In the genomic region with DNA sequence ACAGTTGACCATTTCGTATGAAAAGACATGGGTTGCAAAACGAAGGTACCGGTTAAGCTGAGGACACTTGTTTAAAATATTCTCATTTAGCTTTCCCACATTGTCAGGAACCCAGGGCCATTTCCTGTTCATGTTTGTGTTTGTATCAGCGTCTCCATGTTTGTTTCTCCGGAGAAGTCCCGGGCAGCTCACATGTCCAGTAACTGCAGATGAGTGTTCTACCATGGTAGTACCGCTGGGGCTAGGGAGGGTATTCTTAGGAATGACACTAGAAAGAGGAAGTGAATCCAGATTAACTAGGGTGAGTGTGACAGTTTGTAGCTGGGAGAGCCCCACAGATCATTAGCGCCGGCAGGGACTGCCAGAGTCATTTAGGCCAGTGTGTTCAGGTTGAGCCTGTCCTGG, we compare ENCODE assay signal across 12 cellular contexts. TPM values are rescaled to one million over a fixed set of nuclear protein-coding genes. Genes with fewer than 3 reads are reported as not detected.
DNase-seq lines count a peak whose midpoint lies in the region; ATAC-seq, FAIRE-seq and TF ChIP-seq lines count a peak whose summit lies in the region.
"Had no signal": no experiment of that assay in that cellular context is flagged by ENCODE, and none has a peak within 500 bp of the region (broad histone marks: within the 10 kb centered on the region; RNA-seq: fewer than 3 reads in every experiment).

No MANE protein-coding gene starts in this region.

- H3K36me3 ChIP-seq in K562 (ENCODE audit: control insufficient read depth, insufficient read depth, low read length) = no peaks in the 10 kb centered on the region
- no peaks in the 10 kb centered on the region for H3K36me3 ChIP-seq in spleen
- H3K36me3 ChIP-seq: esophagus squamous epithelium had no signal

- peak overlapping the region; percentile 35; the same call in 1 of the 3 replicates for H3K27ac ChIP-seq in K562 (ENCODE audit: extremely low read depth, low read depth, low read length)
- peak overlapping the region in 1 of 8 donors; percentile 1 for H3K27ac ChIP-seq in spleen

- 20% methylated on average over 8 of the region's 9 CpGs for WGBS in K562 (ENCODE audit: insufficient coverage, low coverage, missing lambda C conversion rate)
- 68 to 81% (median 76%) methylated on average over 9 of the region's 9 CpGs for WGBS in spleen, 5 donors

- ATAC-seq in GM21367 (IDR thresholded peaks at IDR 0.05; ENCODE audit: unreplicated experiment) (peak; percentile 78), HG03442 (IDR thresholded peaks at IDR 0.05; ENCODE audit: unreplicated experiment) (peak; percentile 86), K562 (peak; percentile 86), GM18517 (IDR thresholded peaks at IDR 0.05; ENCODE audit: unreplicated experiment) (no peak)
- ATAC-seq: activated naive CD4-positive, alpha-beta T cell treated with anti-CD3 and anti-CD28 coated beads, Interleukin-2, amount 50 U/mL, for 72 hours had no signal

- 0 out of 4 replicates have a peak, but pooled peaks of 1 of the 2 experiments have one; percentile 8 for TF ChIP-seq RAD21 in K562 (CRISPR knock-in tag; conservative IDR thresholded peaks at IDR 0.05 in 1 of 2, IDR thresholded peaks at IDR 0.05 in 1 of 2)

- POLR2A ChIA-PET in K562 (lab: Yijun Ruan, JAX) = interaction anchor here (0.7 to 1.2 kb wide), 4 partner anchors 10 to 177 kb away, joined by 3 to 4 read pairs (median 4); no protein-coding TSS in a partner anchor

- H3K4me2 ChIP-seq in K562 (ENCODE audit: insufficient read depth, low read length) = peak overlapping the region; percentile 26; the same call in 1 of the 2 replicates

- H3K9me1 ChIP-seq in K562 (ENCODE audit: control insufficient read depth, insufficient read depth, low read length) = no peaks in the 10 kb centered on the region

- H3K9me3 ChIP-seq in K562 (replicated peaks; ENCODE audit: control insufficient read depth, insufficient read depth, low read depth, low read length) = no peaks in the 10 kb centered on the region
- no peaks in the 10 kb centered on the region for H3K9me3 ChIP-seq in spleen
- H3K9me3 ChIP-seq: esophagus squamous epithelium had no signal

- intact Hi-C loops in K562 (cut with micrococcal nuclease) = no loop called here
- intact Hi-C loops in spleen (cut with DNase I; ENCODE audit: low total_unique reads) = no loop called here

- H3K79me2 ChIP-seq in K562 (ENCODE audit: control insufficient read depth, insufficient read depth, low read length) = peaks cover 34% of the 10 kb centered on the region; the same call in 2 of the 3 replicates

- H3K9ac ChIP-seq in K562 (ENCODE audit: insufficient read depth in 1 of 2, low read depth in 2 of 2, low read length in 2 of 2) = peak overlapping the region; percentile 8 to 77; a peak in 2 of 4 replicates

- TF ChIP-seq CTCF in GM12864 (IDR thresholded peaks at IDR 0.05; ENCODE audit: low read depth, low read length, missing control alignments) (no peak), K562 (IDR thresholded peaks at IDR 0.05 in 2 of 3, conservative IDR thresholded peaks at IDR 0.05 in 1 of 3; ENCODE audit: insufficient read depth in 2 of 3, low read depth in 1 of 3, low read length in 3 of 3) (no peak), spleen (IDR thresholded peaks at IDR 0.05 in 8 of 11, conservative IDR thresholded peaks at IDR 0.05 in 3 of 11) (no peak)

- H3K4me3 ChIP-seq in GM12864 (ENCODE audit: low read depth, low read length) (no peak overlapping the region), K562 (no peak overlapping the region), spleen (no peak overlapping the region)
- H3K4me3 ChIP-seq: esophagus squamous epithelium had no signal

- in situ Hi-C loops in K562 (cut with MboI) = no loop called here

- BruUV-seq in K562 (replicated peaks; lab: Mats Ljungman, UMichigan) = no TSS peak

- peak overlapping the region; percentile 23; the same call in 1 of the 2 replicates for H2AFZ ChIP-seq in K562 (ENCODE audit: low read depth, low read length)

- TF ChIP-seq POLR2A in K562 (conservative IDR thresholded peaks at IDR 0.05) (no peak), spleen (IDR thresholded peaks at IDR 0.05) (no peak)

- peaks cover 20 to 57% of the 10 kb centered on the region in 2 experiments; a peak in 4 of 5 replicates for H3K4me1 ChIP-seq in K562 (replicated peaks in 1 of 2; ENCODE audit: control insufficient read depth in 2 of 2, insufficient read depth in 2 of 2, low read length in 2 of 2)
- peaks cover 0 to 9% (median 0%) of the 10 kb centered on the region in 6 donors for H3K4me1 ChIP-seq in spleen

- CTCF ChIA-PET in K562 (lab: Yijun Ruan, JAX; ENCODE audit: low intra/inter-chr PET ratio) = interaction anchor here (0.6 kb wide), 1 partner anchor 68 kb away, joined by 8 read pairs; no protein-coding TSS in a partner anchor

- peaks cover 9% of the 10 kb centered on the region; the same call in 1 of the 2 replicates for H4K20me1 ChIP-seq in K562 (replicated peaks; ENCODE audit: control insufficient read depth, insufficient read depth, low read length)

- DNase-seq in GM12864 (ENCODE audit: low read depth) (peak; percentile 25), K562 (ENCODE audit: extremely low read depth in 1 of 4, low spot score in 3 of 4) (peak; percentile 22 to 70 (median 46)), NCI-H2081 (lab: John Stamatoyannopoulos, UW) (no peak), ureter (ENCODE audit: low spot score) (no peak), spleen (no peak)
- DNase-seq: AML-193, esophagus squamous epithelium, NCI-H1092 had no signal

- no peak for TF ChIP-seq EP300 in K562 (IDR thresholded peaks at IDR 0.05; ENCODE audit: low read length)

- H3K27me3 ChIP-seq in K562 (ENCODE audit: control insufficient read depth in 2 of 2, insufficient read depth in 2 of 2, low read length in 2 of 2) (no peaks in the 10 kb centered on the region), spleen (replicated peaks in 1 of 7) (no peaks in the 10 kb centered on the region)
- H3K27me3 ChIP-seq: esophagus squamous epithelium had no signal

- peak; percentile 79 for FAIRE-seq in K562 (lab: Jason Lieb, UNC)

TF ChIP-seq in K562, 482 proteins besides CTCF, POLR2A, EP300 and RAD21 (continues in another document):
- TF ChIP-seq, protein P1, sequence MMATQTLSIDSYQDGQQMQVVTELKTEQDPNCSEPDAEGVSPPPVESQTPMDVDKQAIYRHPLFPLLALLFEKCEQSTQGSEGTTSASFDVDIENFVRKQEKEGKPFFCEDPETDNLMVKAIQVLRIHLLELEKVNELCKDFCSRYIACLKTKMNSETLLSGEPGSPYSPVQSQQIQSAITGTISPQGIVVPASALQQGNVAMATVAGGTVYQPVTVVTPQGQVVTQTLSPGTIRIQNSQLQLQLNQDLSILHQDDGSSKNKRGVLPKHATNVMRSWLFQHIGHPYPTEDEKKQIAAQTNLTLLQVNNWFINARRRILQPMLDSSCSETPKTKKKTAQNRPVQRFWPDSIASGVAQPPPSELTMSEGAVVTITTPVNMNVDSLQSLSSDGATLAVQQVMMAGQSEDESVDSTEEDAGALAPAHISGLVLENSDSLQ (IDR thresholded peaks at IDR 0.05) = no peak
- TF ChIP-seq ZNF589 (CRISPR knock-in tag; IDR thresholded peaks at IDR 0.05; ENCODE audit: low read depth) (no peak), MTA1 (IDR thresholded peaks at IDR 0.05; ENCODE audit: borderline replicate concordance) (peak; percentile 29; the same call in 1 of the 2 replicates), SMARCC2 (IDR thresholded peaks at IDR 0.05; ENCODE audit: low read depth) (no peak), ZNF354B (CRISPR knock-in tag; IDR thresholded peaks at IDR 0.05) (no peak), FOXA3 (CRISPR knock-in tag; conservative IDR thresholded peaks at IDR 0.05 in 1 of 2, IDR thresholded peaks at IDR 0.05 in 1 of 2) (no peak)
- TF ChIP-seq, protein P2, sequence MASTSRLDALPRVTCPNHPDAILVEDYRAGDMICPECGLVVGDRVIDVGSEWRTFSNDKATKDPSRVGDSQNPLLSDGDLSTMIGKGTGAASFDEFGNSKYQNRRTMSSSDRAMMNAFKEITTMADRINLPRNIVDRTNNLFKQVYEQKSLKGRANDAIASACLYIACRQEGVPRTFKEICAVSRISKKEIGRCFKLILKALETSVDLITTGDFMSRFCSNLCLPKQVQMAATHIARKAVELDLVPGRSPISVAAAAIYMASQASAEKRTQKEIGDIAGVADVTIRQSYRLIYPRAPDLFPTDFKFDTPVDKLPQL (IDR thresholded peaks at IDR 0.05; ENCODE audit: extremely low read depth, insufficient read length) = no peak
- TF ChIP-seq, protein P3, sequence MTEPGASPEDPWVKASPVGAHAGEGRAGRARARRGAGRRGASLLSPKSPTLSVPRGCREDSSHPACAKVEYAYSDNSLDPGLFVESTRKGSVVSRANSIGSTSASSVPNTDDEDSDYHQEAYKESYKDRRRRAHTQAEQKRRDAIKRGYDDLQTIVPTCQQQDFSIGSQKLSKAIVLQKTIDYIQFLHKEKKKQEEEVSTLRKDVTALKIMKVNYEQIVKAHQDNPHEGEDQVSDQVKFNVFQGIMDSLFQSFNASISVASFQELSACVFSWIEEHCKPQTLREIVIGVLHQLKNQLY (CRISPR knock-in tag; conservative IDR thresholded peaks at IDR 0.05) = no peak

RNA-seq across cellular contexts. Expression of a gene that starts 50.0 kb away (rescaled TPM):
- total RNA-seq in K562 (2011; cell fraction: chromatin; rRNA removed; ENCODE audit: low replicate concordance) = 128 and 200 TPM in 2 replicates
- total RNA-seq in K562 (2011; cell fraction: nucleolus; rRNA removed) = 79.5 and 87.4 TPM in 2 replicates
- total RNA-seq in K562 (2011; cell fraction: nucleoplasm; rRNA removed) = 91.0 and 118 TPM in 2 replicates
- total RNA-seq in K562 (2014; rRNA removed) = 23.9 and 26.3 TPM in 2 replicates
- 15.6 and 17.6 TPM in 2 replicates for total RNA-seq in K562 (2014; rRNA removed; fragmentation: Illumina TruSeq; extraction: Trizol)
- total RNA-seq in K562 (2015; rRNA removed; fragmentation: Illumina TruSeq; extraction: Trizol) = 18.2 and 18.6 TPM in 2 replicates
- 39.3 and 43.4 TPM in 2 replicates for total RNA-seq in K562 (2021)
- 29.4 and 30.4 TPM in 2 replicates for polyA plus RNA-seq in K562 (2011; rRNA removed)
- 24.7 and 27.8 TPM in 2 replicates for polyA plus RNA-seq in K562 (2011; cell fraction: cytosol; rRNA removed)
- polyA plus RNA-seq in K562 (2011; cell fraction: nucleus; rRNA removed) = 87.8 and 114 TPM in 2 replicates
- polyA plus RNA-seq in K562 (2012) = 33.0 and 36.9 TPM in 2 replicates
- polyA plus RNA-seq in K562 (2014; fragmentation: Illumina TruSeq; extraction: Trizol) = 35.0 and 36.1 TPM in 2 replicates
- 1 to 10 TPM; 2.9 to 4.0 TPM for polyA plus RNA-seq in K562 (2014; fragmentation: Nextera tagmentation; extraction: Ambion mirVana)
- 28.9 and 30.8 TPM in 2 replicates for polyA plus RNA-seq in K562 (2014; rRNA removed)
- 23.0 and 23.4 TPM in 2 replicates for polyA minus RNA-seq in K562 (2011; rRNA and poly(A)+ RNA removed)
- polyA minus RNA-seq in K562 (2011; cell fraction: cytosol; rRNA and poly(A)+ RNA removed) = 16.3 and 18.9 TPM in 2 replicates
- polyA minus RNA-seq in K562 (2011; cell fraction: nucleus; rRNA and poly(A)+ RNA removed) = 28.1 and 31.0 TPM in 2 replicates
- 121 TPM for total RNA-seq in ureter
- 100 to 1,000 TPM; 244 to 336 (median 283) TPM for total RNA-seq in spleen
- 100 to 1,000 TPM; 169 to 184 (median 183) TPM for polyA plus RNA-seq in spleen

Comparison
In these comparisons a context has a peak if more than half of its experiments do, and no peak if none do; other contexts are left out.
1. DNase-seq: peak in GM12864 (single experiment) and K562 (4 of 4); none in NCI-H2081 (0 of 2), ureter (single experiment) and spleen (single experiment).